Comparison of ENCODE assay signal across 1 cellular context in genomic region chr10:34654211-34654610, GRCh38.
TF ChIP-seq lines count a peak whose summit lies in the region.

No MANE protein-coding gene starts in this region.

TF ChIP-seq in HepG2, 621 proteins besides CTCF, POLR2A, EP300 and RAD21 (continued from another document):
- TF ChIP-seq ZNF280B (CRISPR knock-in tag; IDR thresholded peaks at IDR 0.05; ENCODE audit: borderline replicate concordance) (no peak), ATF4 (CRISPR knock-in tag; IDR thresholded peaks at IDR 0.05) (no peak), ARID2 (CRISPR knock-in tag; IDR thresholded peaks at IDR 0.05; ENCODE audit: borderline replicate concordance) (no peak), ARID5B (CRISPR knock-in tag; IDR thresholded peaks at IDR 0.05) (peak; percentile 71), ZNF619 (CRISPR knock-in tag; IDR thresholded peaks at IDR 0.05) (no peak), CEBPG (CRISPR knock-in tag; IDR thresholded peaks at IDR 0.05) (peak; percentile 41; the same call in 1 of the 2 replicates), ZNF484 (CRISPR knock-in tag; IDR thresholded peaks at IDR 0.05; ENCODE audit: borderline replicate concordance, low read depth) (no peak), ZNF407 (CRISPR knock-in tag; IDR thresholded peaks at IDR 0.05; ENCODE audit: not compliant biosample characterization) (no peak), SAP130 (CRISPR knock-in tag; IDR thresholded peaks at IDR 0.05; ENCODE audit: low read depth) (0 out of 2 replicates have a peak, but pooled peaks have one; percentile 23), NR1H2 (CRISPR knock-in tag; IDR thresholded peaks at IDR 0.05; ENCODE audit: borderline replicate concordance, low read depth) (no peak), FOXA3 (CRISPR knock-in tag; IDR thresholded peaks at IDR 0.05) (peak; percentile 56; the same call in 1 of the 2 replicates), MZF1 (CRISPR knock-in tag; IDR thresholded peaks at IDR 0.05; ENCODE audit: borderline replicate concordance) (no peak), ARNT2 (CRISPR knock-in tag; IDR thresholded peaks at IDR 0.05; ENCODE audit: low read depth) (no peak), MLX (CRISPR knock-in tag; IDR thresholded peaks at IDR 0.05) (no peak), ZNF709 (CRISPR knock-in tag; IDR thresholded peaks at IDR 0.05) (no peak), RELA (CRISPR knock-in tag; IDR thresholded peaks at IDR 0.05) (no peak), HNRNPL (IDR thresholded peaks at IDR 0.05; ENCODE audit: low read depth, low read length) (no peak), ZNF430 (CRISPR knock-in tag; IDR thresholded peaks at IDR 0.05) (no peak), NONO (IDR thresholded peaks at IDR 0.05) (no peak), NONO (CRISPR knock-in tag; conservative IDR thresholded peaks at IDR 0.05) (no peak), MIXL1 (CRISPR knock-in tag; IDR thresholded peaks at IDR 0.05) (peak; percentile 63; the same call in 1 of the 2 replicates), NCOR1 (IDR thresholded peaks at IDR 0.05; ENCODE audit: borderline replicate concordance, low read length) (0 out of 2 replicates have a peak, but pooled peaks have one; percentile 19), SOX13 (IDR thresholded peaks at IDR 0.05) (no peak), SOX13 (CRISPR knock-in tag; conservative IDR thresholded peaks at IDR 0.05 in 1 of 2, IDR thresholded peaks at IDR 0.05 in 1 of 2) (peak in 1 of 2 experiments; percentile 80; a peak in 2 of 4 replicates), ZNF552 (CRISPR knock-in tag; IDR thresholded peaks at IDR 0.05; ENCODE audit: borderline replicate concordance) (no peak), TBX2 (CRISPR knock-in tag; IDR thresholded peaks at IDR 0.05; ENCODE audit: borderline replicate concordance) (peak; percentile 87), CREB1 (IDR thresholded peaks at IDR 0.05) (no peak), CREB1 (CRISPR knock-in tag; IDR thresholded peaks at IDR 0.05) (peak; percentile 26; the same call in 1 of the 2 replicates), HNF4A (CRISPR knock-in tag; IDR thresholded peaks at IDR 0.05) (peak; percentile 85), THRA (CRISPR knock-in tag; IDR thresholded peaks at IDR 0.05; ENCODE audit: borderline replicate concordance) (no peak; the same call in 1 of the 2 replicates), ZSCAN22 (CRISPR knock-in tag; IDR thresholded peaks at IDR 0.05) (no peak), NR2F1 (CRISPR knock-in tag; IDR thresholded peaks at IDR 0.05) (peak; percentile 25 to 29; a peak in 1 of 4 replicates), ZNF792 (CRISPR knock-in tag; IDR thresholded peaks at IDR 0.05) (no peak), TAF1 (CRISPR knock-in tag; IDR thresholded peaks at IDR 0.05) (no peak), ESRRA (CRISPR knock-in tag; IDR thresholded peaks at IDR 0.05; ENCODE audit: low read depth) (peak; percentile 82), ZNF558 (CRISPR knock-in tag; IDR thresholded peaks at IDR 0.05; ENCODE audit: borderline replicate concordance) (no peak), FUBP1 (CRISPR knock-in tag; IDR thresholded peaks at IDR 0.05; ENCODE audit: borderline replicate concordance) (no peak), ZNF251 (CRISPR knock-in tag; IDR thresholded peaks at IDR 0.05) (no peak), HBP1 (CRISPR knock-in tag; IDR thresholded peaks at IDR 0.05; ENCODE audit: low read depth) (no peak), BCL6 (CRISPR knock-in tag; IDR thresholded peaks at IDR 0.05) (no peak), HOXA3 (CRISPR knock-in tag; IDR thresholded peaks at IDR 0.05) (no peak), SMAD3 (CRISPR knock-in tag; IDR thresholded peaks at IDR 0.05) (no peak), RCOR2 (CRISPR knock-in tag; IDR thresholded peaks at IDR 0.05) (0 out of 2 replicates have a peak, but pooled peaks have one; percentile 15)
